20 cellular contexts compared by ENCODE assay signal in genomic region chr5:3362606-3362910, GRCh38.
DNase-seq lines count a peak whose midpoint lies in the region; ATAC-seq and TF ChIP-seq lines count a peak whose summit lies in the region.
"Had no signal": no experiment of that assay in that cellular context is flagged by ENCODE, and none has a peak within 500 bp of the region (broad histone marks: within the 10 kb centered on the region; RNA-seq: fewer than 3 reads in every experiment).

No MANE protein-coding gene starts in this region.

- H2BK20ac ChIP-seq in H9 (ENCODE audit: low read depth, low read length, poor library complexity, severe bottlenecking): no peak overlapping the region

- no peaks in the 10 kb centered on the region for H3K79me2 ChIP-seq in H9 (ENCODE audit: insufficient read depth, low read length)

- no peak for ATAC-seq in HG03196 (IDR thresholded peaks at IDR 0.05; ENCODE audit: unreplicated experiment)
- ATAC-seq: GM12878 had no signal

- H3K18ac ChIP-seq in H9 (ENCODE audit: insufficient read length, low read depth, low read length): no peak overlapping the region

- H3K4me2 ChIP-seq in H9 (ENCODE audit: insufficient read depth, insufficient read length, low read length): no peak overlapping the region
- H3K4me2 ChIP-seq: BLaER1 treated with 17β-estradiol and CSF1 and Interleukin-3, amounts not matched to agents 10 nM and 100 nM had no signal

- H3K27ac Mint-ChIP-seq in H9: no peak overlapping the region
- H3K27ac Mint-ChIP-seq: B cell; CD4-positive, CD25-positive, alpha-beta regulatory T cell; CD8-positive, alpha-beta memory T cell had no signal

- no peak overlapping the region for H2BK5ac ChIP-seq in H9 (ENCODE audit: insufficient read length, low read length)

- H3K27ac ChIP-seq in H9 (ENCODE audit: insufficient read length, low read depth, low read length) (no peak overlapping the region), coronary artery (no peak overlapping the region), breast epithelium (no peak overlapping the region)
- H3K27ac ChIP-seq: BLaER1 treated with 17β-estradiol and CSF1 and Interleukin-3, amounts not matched to agents 10 nM and 100 nM; GM23248; HL-60 had no signal

- no CpG with 5 or more reads among the region's 2 CpGs for WGBS in H9 (ENCODE audit: extremely low coverage, insufficient read length, low lambda C conversion rate)

- H3K4me3 Mint-ChIP-seq in H9: no peak overlapping the region
- H3K4me3 Mint-ChIP-seq: B cell; CD4-positive, CD25-positive, alpha-beta regulatory T cell; CD8-positive, alpha-beta memory T cell had no signal

- peaks cover 0 to 2% (median 0%) of the 10 kb centered on the region in 3 experiments; a peak in 1 of 7 replicates for H3K36me3 Mint-ChIP-seq in H9 (ENCODE audit: insufficient read depth in 1 of 3, low read depth in 3 of 3)
- H3K36me3 Mint-ChIP-seq: CD4-positive, CD25-positive, alpha-beta regulatory T cell had no signal

- no peak overlapping the region for H3T11ph ChIP-seq in H9 (ENCODE audit: low read length)

- peaks cover 9 to 12% of the 10 kb centered on the region in 2 experiments for H3K4me1 Mint-ChIP-seq in H9
- H3K4me1 Mint-ChIP-seq: B cell; CD8-positive, alpha-beta memory T cell had no signal

- H3K23me2 ChIP-seq in H9 (ENCODE audit: insufficient read length, low read depth, low read length, poor library complexity, severe bottlenecking): no peaks in the 10 kb centered on the region

- H3K9me3 ChIP-seq in H9 (ENCODE audit: control insufficient read depth, low read depth, low read length): no peaks in the 10 kb centered on the region
- H3K9me3 ChIP-seq in breast epithelium: peaks cover 8 to 10% of the 10 kb centered on the region in 2 donors

- H4K5ac ChIP-seq in H9 (ENCODE audit: insufficient read length, low read depth, low read length): no peak overlapping the region

- H3K4me3 ChIP-seq in coronary artery (no peak overlapping the region), breast epithelium (no peak overlapping the region)
- H3K4me3 ChIP-seq: BLaER1 treated with 17β-estradiol and CSF1 and Interleukin-3, amounts not matched to agents 10 nM and 100 nM; GM12878; GM23248 had no signal

- H3K4me1 ChIP-seq in H9 (ENCODE audit: insufficient read depth, low read length) (no peaks in the 10 kb centered on the region), breast epithelium (no peaks in the 10 kb centered on the region)

- H4K91ac ChIP-seq in H9 (ENCODE audit: insufficient read length, low read depth, low read length): no peak overlapping the region

- H4K8ac ChIP-seq in H9 (replicated peaks; ENCODE audit: insufficient read length, low read depth, low read length): no peak overlapping the region

- peak; percentile 14 for DNase-seq in H9
- DNase-seq in coronary artery (ENCODE audit: low spot score): peak; percentile 38
- DNase-seq in posterior vena cava (ENCODE audit: low spot score): peak; percentile 16
- peak; percentile 20 for DNase-seq in ureter (ENCODE audit: low spot score)
- no peak for DNase-seq in breast epithelium (ENCODE audit: low spot score in 2 of 2)
- DNase-seq in CD1c-positive myeloid dendritic cell (ENCODE audit: extremely low spot score): no peak
- DNase-seq: CD4-positive, CD25-positive, alpha-beta regulatory T cell; CD8-positive, alpha-beta memory T cell; COR-L47; DMS 273 treated with DMSO at 0.1 percent for 48 hours; DMS53; DND-41; EL; GM23248; HCEC 1CT had no signal

- no peak overlapping the region for H2BK120ac ChIP-seq in H9 (ENCODE audit: low read depth, low read length, poor library complexity, severe bottlenecking)

- no peak for TF ChIP-seq POLR2A in breast epithelium (IDR thresholded peaks at IDR 0.05)

- H3K27me3 ChIP-seq in H9 (ENCODE audit: insufficient read depth, low read length): no peaks in the 10 kb centered on the region
- H3K27me3 ChIP-seq in breast epithelium: no peaks in the 10 kb centered on the region
- H3K27me3 ChIP-seq: BLaER1 treated with 17β-estradiol and CSF1 and Interleukin-3, amounts not matched to agents 10 nM and 100 nM had no signal

- no peaks in the 10 kb centered on the region for H4K20me1 ChIP-seq in H9 (ENCODE audit: control insufficient read depth, insufficient read depth, insufficient read length)
- H4K20me1 ChIP-seq: BLaER1 treated with 17β-estradiol and CSF1 and Interleukin-3, amounts not matched to agents 10 nM and 100 nM had no signal

- no peaks in the 10 kb centered on the region for H3K79me1 ChIP-seq in H9 (ENCODE audit: insufficient read depth, low read depth, low read length, poor library complexity, severe bottlenecking)

- no peak overlapping the region for H3K56ac ChIP-seq in H9 (ENCODE audit: insufficient read length, low read depth, low read length)

- no peak overlapping the region for H3K4ac ChIP-seq in H9 (ENCODE audit: low read depth, low read length)

- peaks cover 5 to 7% of the 10 kb centered on the region in 2 experiments; a peak in 3 of 5 replicates for H3K9me3 Mint-ChIP-seq in H9

- H2AFZ ChIP-seq in H9 (ENCODE audit: low read length): no peak overlapping the region
- H2AFZ ChIP-seq: GM23248 had no signal

- peaks cover 7% of the 10 kb centered on the region for H3K27me3 Mint-ChIP-seq in H9 (ENCODE audit: low read depth)
- H3K27me3 Mint-ChIP-seq: B cell; CD4-positive, CD25-positive, alpha-beta regulatory T cell; CD8-positive, alpha-beta memory T cell had no signal

- H3K23ac ChIP-seq in H9 (ENCODE audit: insufficient read length, low read depth, low read length): no peak overlapping the region

- TF ChIP-seq CTCF in H9 (conservative IDR thresholded peaks at IDR 0.05): no peak
- no peak for TF ChIP-seq CTCF in coronary artery (IDR thresholded peaks at IDR 0.05)
- TF ChIP-seq CTCF in breast epithelium (IDR thresholded peaks at IDR 0.05): no peak

- H3K9ac ChIP-seq in H9 (ENCODE audit: extremely low read depth, insufficient read length, low read length): no peak overlapping the region
- H3K9ac ChIP-seq: BLaER1 treated with 17β-estradiol and CSF1 and Interleukin-3, amounts not matched to agents 10 nM and 100 nM; GM23248 had no signal

- H2AK5ac ChIP-seq in H9 (ENCODE audit: insufficient read length, low read length): no peak overlapping the region

- no peak overlapping the region for H2BK12ac ChIP-seq in H9 (ENCODE audit: insufficient read length, low read depth, low read length)

- intact Hi-C loops in posterior vena cava (cut with DNase I) (no loop called here), breast epithelium (cut with DNase I; ENCODE audit: low total_unique reads) (no loop called here)

- no peak overlapping the region for H3K14ac ChIP-seq in H9 (ENCODE audit: insufficient read depth, low read length)

- no peaks in the 10 kb centered on the region for H3K36me3 ChIP-seq in breast epithelium
- H3K36me3 ChIP-seq: BLaER1 treated with 17β-estradiol and CSF1 and Interleukin-3, amounts not matched to agents 10 nM and 100 nM had no signal

- no peak overlapping the region for H2BK15ac ChIP-seq in H9 (ENCODE audit: low read depth, low read length)

Comparison
In these comparisons a context has a peak if more than half of its experiments do, and no peak if none do; other contexts are left out.
1. DNase-seq: peak in H9 (single experiment), coronary artery (single experiment), posterior vena cava (single experiment) and ureter (single experiment); none in breast epithelium (0 of 2) and CD1c-positive myeloid dendritic cell (single experiment).